24 cellular contexts compared by ENCODE assay signal in genomic region chr11:100841711-100842407, GRCh38.
DNase-seq lines count a peak whose midpoint lies in the region; ATAC-seq, FAIRE-seq and TF ChIP-seq lines count a peak whose summit lies in the region.
"Had no signal": no experiment of that assay in that cellular context is flagged by ENCODE, and none has a peak within 500 bp of the region (broad histone marks: within the 10 kb centered on the region; RNA-seq: fewer than 3 reads in every experiment).

No MANE protein-coding gene starts in this region.

- H3K27me3 ChIP-seq in gastrocnemius medialis, result no peaks in the 10 kb centered on the region

- H3K27ac ChIP-seq in VCaP, result peak overlapping the region; percentile 0; the same call in 1 of the 2 replicates
- peak overlapping the region in 1 of 4 donors; percentile 6 for H3K27ac ChIP-seq in gastrocnemius medialis
- H3K27ac ChIP-seq: epithelial cell of prostate had no signal

- TF ChIP-seq POLR2A in gastrocnemius medialis (IDR thresholded peaks at IDR 0.05), result no peak

- no peaks in the 10 kb centered on the region for H3K9me3 ChIP-seq in gastrocnemius medialis

- in situ Hi-C loops in gastrocnemius medialis (cut with MboI; ENCODE audit: low sequenced_read_pairs in 4 of 4), result no loop called here

- TF ChIP-seq CTCF in VCaP (conservative IDR thresholded peaks at IDR 0.05) (0 out of 2 replicates have a peak, but pooled peaks have one; percentile 8), gastrocnemius medialis (IDR thresholded peaks at IDR 0.05 in 4 of 5, conservative IDR thresholded peaks at IDR 0.05 in 1 of 5) (no peak)

- no peaks in the 10 kb centered on the region for H3K36me3 ChIP-seq in gastrocnemius medialis

- DNase-seq in NCI-H1417 (lab: John Stamatoyannopoulos, UW), result peak in 2 of 3 experiments; percentile 12 to 46
- DNase-seq in NCI-H1417 treated with DMSO at 0.1 percent for 48 hours (lab: John Stamatoyannopoulos, UW), result no peak
- DNase-seq in HTR-8/SVneo (ENCODE audit: insufficient read length, low spot score), result no peak
- DNase-seq in gastrocnemius medialis, result no peak
- DNase-seq in SW 1271 (lab: John Stamatoyannopoulos, UW), result no peak
- no peak for DNase-seq in cerebellar cortex (ENCODE audit: low spot score)
- DNase-seq: 8988T; amygdala; CD4-positive, alpha-beta T cell; DMS 273 treated with DMSO at 0.1 percent for 48 hours; H9; kidney; naive thymus-derived CD8-positive, alpha-beta T cell; NCI-H1105; NCI-H2029 treated with DMSO at 0.1 percent for 48 hours; NCI-H226; NCI-H82; nucleus accumbens; OCI-M1; Right ventricle myocardium superior; stimulated activated naive CD4-positive, alpha-beta T cell treated with Interleukin-2 at 50 U/mL for 16 hours had no signal

- H3K4me3 ChIP-seq in gastrocnemius medialis, result no peak overlapping the region

- peak; percentile 74 for FAIRE-seq in HTR-8/SVneo (lab: Jason Lieb, UNC)
- FAIRE-seq: kidney had no signal

- ATAC-seq in gastrocnemius medialis, result peak; percentile 41 to 63
- ATAC-seq in GM21825 (IDR thresholded peaks at IDR 0.05; ENCODE audit: unreplicated experiment), result no peak
- ATAC-seq: naive thymus-derived CD8-positive, alpha-beta T cell had no signal

- peaks cover 0 to 18% of the 10 kb centered on the region in 2 donors for H3K4me1 ChIP-seq in gastrocnemius medialis

- intact Hi-C loops in gastrocnemius medialis (cut with DNase I; ENCODE audit: low total_unique reads), result no loop called here

Comparison
In these comparisons a context has a peak if more than half of its experiments do, and no peak if none do; other contexts are left out.
1. DNase-seq: peak in NCI-H1417 (2 of 3); none in NCI-H1417 treated with DMSO at 0.1 percent for 48 hours (single experiment), HTR-8/SVneo (single experiment), gastrocnemius medialis (0 of 2), SW 1271 (0 of 2) and cerebellar cortex (single experiment).